26 cellular contexts compared by ENCODE assay signal in genomic region chr21:39850333-39850732, GRCh38. TPM values are rescaled to one million over a fixed set of nuclear protein-coding genes. Genes with fewer than 3 reads are reported as not detected.
A peak's percentile ranks its signal among the peaks of the same experiment; 100 is the strongest.
DNase-seq lines count a peak whose midpoint lies in the region; ATAC-seq, FAIRE-seq and TF ChIP-seq lines count a peak whose summit lies in the region.
"Had no signal": no experiment of that assay in that cellular context is flagged by ENCODE, and none has a peak within 500 bp of the region (broad histone marks: within the 10 kb centered on the region; RNA-seq: fewer than 3 reads in every experiment).

No MANE protein-coding gene starts in this region.

- H3K4me2 ChIP-seq in IMR-90 (ENCODE audit: low read depth, low read length) (no peak overlapping the region), H1 (ENCODE audit: insufficient read depth in 1 of 2, low read depth in 2 of 2, low read length in 2 of 2) (no peak overlapping the region)
- H3K4me2 ChIP-seq: BLaER1 had no signal

- POLR2A ChIA-PET in IMR-90 (lab: Charles Lee; ENCODE audit: unreplicated experiment) (no interaction called here), H1 (lab: Charles Lee; ENCODE audit: partially characterized antibody) (no interaction called here)

- H2BK15ac ChIP-seq in IMR-90 (ENCODE audit: low read depth, low read length) (no peak overlapping the region), H1 (ENCODE audit: low read length) (no peak overlapping the region)

- TF ChIP-seq CTCF in IMR-90 (conservative IDR thresholded peaks at IDR 0.05; ENCODE audit: low read depth, low read length), result no peak
- TF ChIP-seq CTCF in H1 (IDR thresholded peaks at IDR 0.05; ENCODE audit: control extremely low read depth in 1 of 3, insufficient read depth in 1 of 3, low read depth in 1 of 3, low read length in 3 of 3), result no peak
- no peak for TF ChIP-seq CTCF in mucosa of descending colon (IDR thresholded peaks at IDR 0.05)

- no peak overlapping the region for H3K9ac ChIP-seq in IMR-90 (ENCODE audit: low read depth, low read length)
- H3K9ac ChIP-seq in H1 (replicated peaks in 1 of 4; ENCODE audit: extremely low read depth in 1 of 4, low read depth in 3 of 4, low read length in 3 of 4), result no peak overlapping the region
- H3K9ac ChIP-seq: BLaER1 had no signal

- H3K36me3 ChIP-seq in IMR-90 (ENCODE audit: control insufficient read depth, insufficient read depth, low read length) (no peaks in the 10 kb centered on the region), H1 (ENCODE audit: control insufficient read depth in 2 of 4, insufficient read depth in 4 of 4, low read length in 3 of 4) (no peaks in the 10 kb centered on the region; a peak in 1 of 8 replicates), mucosa of descending colon (ENCODE audit: low read depth) (no peaks in the 10 kb centered on the region)
- H3K36me3 ChIP-seq: BLaER1 had no signal

- H4K5ac ChIP-seq in IMR-90 (ENCODE audit: low read depth, low read length) (no peak overlapping the region), H1 (ENCODE audit: insufficient read length, low read depth, low read length) (no peak overlapping the region)

- H3K4me1 ChIP-seq in IMR-90 (ENCODE audit: control insufficient read depth, insufficient read depth, low read length), result no peaks in the 10 kb centered on the region
- 0 out of 7 replicates have a peak, but pooled peaks cover 0 to 4% (median 0%) of the 10 kb centered on the region in 4 experiments for H3K4me1 ChIP-seq in H1 (replicated peaks in 1 of 4; ENCODE audit: control insufficient read depth in 3 of 4, insufficient read depth in 4 of 4, low read length in 3 of 4)
- no peaks in the 10 kb centered on the region for H3K4me1 ChIP-seq in mucosa of descending colon (ENCODE audit: low read depth)
- H3K4me1 ChIP-seq: BLaER1 had no signal

- H3K27ac ChIP-seq in IMR-90 (ENCODE audit: insufficient read depth, low read length), result no peak overlapping the region
- H3K27ac ChIP-seq in H1 (ENCODE audit: low read depth, low read length), result no peak overlapping the region
- H3K27ac ChIP-seq: BLaER1 had no signal

- H3K23me2 ChIP-seq in H1 (ENCODE audit: low read depth, low read length), result peaks cover 2% of the 10 kb centered on the region; the same call in 1 of the 2 replicates

- dilution Hi-C loops in IMR-90 (cut with HindIII; ENCODE audit: low sequenced_read_pairs, unreplicated experiment), result no loop called here

- H2BK12ac ChIP-seq in H1 (ENCODE audit: low read depth, low read length), result no peak overlapping the region

- WGBS in IMR-90 (ENCODE audit: extremely low coverage in 2 of 2, insufficient read length in 1 of 2), 2 experiments, result no CpG with 5 or more reads among the region's 2 CpGs
- WGBS in H1 (ENCODE audit: extremely low coverage in 1 of 2, insufficient coverage in 1 of 2, insufficient read length in 1 of 2, insufficient replicate concordance in 2 of 2, low coverage in 1 of 2, low lambda C conversion rate in 2 of 2, missing lambda C conversion rate in 1 of 2), 2 experiments, result 74% methylated on average over 2 of the region's 2 CpGs; no CpG with 5 or more reads in 1 of the 2 experiments

- TF ChIP-seq RAD21 in IMR-90 (IDR thresholded peaks at IDR 0.05; ENCODE audit: low read length), result no peak
- no peak for TF ChIP-seq RAD21 in H1 (IDR thresholded peaks at IDR 0.05 in 1 of 2, conservative IDR thresholded peaks at IDR 0.05 in 1 of 2; ENCODE audit: low read depth in 2 of 2, low read length in 2 of 2)

- no peak for FAIRE-seq in H1 (lab: Jason Lieb, UNC)
- FAIRE-seq: A204.1, HepG2 had no signal

- H3K4me3 ChIP-seq in IMR-90 (ENCODE audit: insufficient read depth, low read depth, low read length) (no peak overlapping the region), H1 (ENCODE audit: extremely low read depth in 1 of 4, insufficient read depth in 2 of 4, low read depth in 3 of 4, low read length in 4 of 4) (no peak overlapping the region), mucosa of descending colon (no peak overlapping the region)
- H3K4me3 ChIP-seq: BLaER1 had no signal

- H3K56ac ChIP-seq in IMR-90 (ENCODE audit: extremely low read depth, insufficient read depth, low read length) (no peak overlapping the region), H1 (replicated peaks; ENCODE audit: insufficient read length, low read depth, low read length) (no peak overlapping the region)

- no peaks in the 10 kb centered on the region for H3K79me2 ChIP-seq in H1 (ENCODE audit: control insufficient read depth in 1 of 2, insufficient read depth in 2 of 2, low read length in 2 of 2)

- H3K9me3 ChIP-seq in IMR-90 (ENCODE audit: control insufficient read depth, insufficient read depth, low read length) (peaks cover 43% of the 10 kb centered on the region), H1 (ENCODE audit: insufficient read depth in 2 of 2, low read depth in 1 of 2, low read length in 1 of 2) (no peaks in the 10 kb centered on the region; a peak in 1 of 4 replicates), mucosa of descending colon (no peaks in the 10 kb centered on the region)
- H3K9me3 ChIP-seq: BLaER1 had no signal

- no peaks in the 10 kb centered on the region for H4K20me1 ChIP-seq in IMR-90 (ENCODE audit: insufficient read depth, low read length)
- no peaks in the 10 kb centered on the region for H4K20me1 ChIP-seq in H1 (replicated peaks in 1 of 2; ENCODE audit: control insufficient read depth in 1 of 2, insufficient read depth in 2 of 2, low read length in 2 of 2)
- H4K20me1 ChIP-seq: BLaER1 had no signal

- BruUV-seq in IMR-90 (replicated peaks; lab: Mats Ljungman, UMichigan), result no TSS peak

- H3K14ac ChIP-seq in IMR-90 (replicated peaks; ENCODE audit: low read depth, low read length), result no peak overlapping the region
- H3K14ac ChIP-seq in H1 (ENCODE audit: insufficient read length), result no peak overlapping the region

- H2BK120ac ChIP-seq in IMR-90 (ENCODE audit: low read depth, low read length) (no peak overlapping the region), H1 (replicated peaks; ENCODE audit: low read depth, low read length) (no peak overlapping the region)

- in situ Hi-C loops in IMR-90 (cut with MboI; ENCODE audit: low sequenced_read_pairs), result no loop called here

- DNase-seq in NCI-H345 (lab: John Stamatoyannopoulos, UW) (peak; percentile 26), NCI-H345 treated with DMSO at 0.1 percent for 48 hours (lab: John Stamatoyannopoulos, UW; ENCODE audit: unreplicated experiment) (no peak), IMR-90 (no peak), H1 (ENCODE audit: low read depth in 1 of 2, low spot score in 2 of 2) (no peak), HuH-7 (ENCODE audit: low spot score) (no peak), mucosa of descending colon (no peak)
- DNase-seq: CD4-positive, CD25-positive, alpha-beta regulatory T cell; COR-L47; KBM-7; NCI-H1105 treated with DMSO at 0.1 percent for 48 hours; NCI-H1694; NCI-H2081 treated with DMSO at 0.1 percent for 48 hours; NCI-H2171; NCI-H226; NCI-H524; NCI-H82; SHP77; T-helper 1 cell had no signal

- CTCF ChIA-PET in IMR-90 (lab: Yijun Ruan, JAX), result no interaction called here
- CTCF ChIA-PET in H1 (lab: Charles Lee; ENCODE audit: partially characterized antibody), result interaction anchor here (0.6 to 3.2 kb wide), 4 partner anchors 17 to 1220 kb away, joined by 3 to 26 read pairs (median 8); partner anchors contain the start of gene PCP4

- H2AK5ac ChIP-seq in IMR-90 (ENCODE audit: low read depth, low read length) (no peak overlapping the region), H1 (ENCODE audit: low read depth, low read length) (no peak overlapping the region)

- ATAC-seq in IMR-90 (ENCODE audit: low read depth) (no peak), mucosa of descending colon (no peak), HG03097 (IDR thresholded peaks at IDR 0.05; ENCODE audit: low FRiP score, unreplicated experiment) (no peak)
- ATAC-seq: HepG2 had no signal

- H3K23ac ChIP-seq in IMR-90 (ENCODE audit: low read depth, low read length) (no peak overlapping the region), H1 (ENCODE audit: insufficient read length) (no peak overlapping the region)

- no peaks in the 10 kb centered on the region for H3K79me1 ChIP-seq in IMR-90 (ENCODE audit: low read depth in 1 of 2, low read length in 2 of 2)
- H3K79me1 ChIP-seq in H1 (ENCODE audit: low read depth, low read length), result no peaks in the 10 kb centered on the region

- intact Hi-C loops in IMR-90 (cut with micrococcal nuclease), result no loop called here
- intact Hi-C loops in mucosa of descending colon (cut with DNase I, micrococcal nuclease), result no loop called here

- no peak for TF ChIP-seq EP300 in H1 (IDR thresholded peaks at IDR 0.05; ENCODE audit: borderline replicate concordance in 1 of 2, low read depth in 2 of 2, low read length in 2 of 2)

- H3K4ac ChIP-seq in IMR-90 (ENCODE audit: low read depth, low read length) (no peak overlapping the region), H1 (replicated peaks; ENCODE audit: insufficient read length, low read depth, low read length) (no peak overlapping the region)

- H2BK20ac ChIP-seq in IMR-90 (ENCODE audit: low read depth, low read length), result no peak overlapping the region
- no peak overlapping the region for H2BK20ac ChIP-seq in H1 (ENCODE audit: low read length)

- no peak overlapping the region for H2AK9ac ChIP-seq in IMR-90 (replicated peaks; ENCODE audit: low read depth, low read length, poor library complexity)

- no peak overlapping the region for H2BK5ac ChIP-seq in IMR-90 (ENCODE audit: low read depth, low read length, poor library complexity, severe bottlenecking)
- H2BK5ac ChIP-seq in H1 (ENCODE audit: low read depth, low read length), result 0 out of 2 replicates have a peak overlapping the region, but pooled peaks have one; percentile 50

- H3K18ac ChIP-seq in IMR-90 (ENCODE audit: low read depth, low read length) (no peak overlapping the region), H1 (ENCODE audit: extremely low read depth, low read length) (no peak overlapping the region; the same call in 1 of the 2 replicates)

- no peaks in the 10 kb centered on the region for H3K9me1 ChIP-seq in IMR-90 (ENCODE audit: insufficient read depth, low read length)

- H4K8ac ChIP-seq in IMR-90 (ENCODE audit: low read depth in 2 of 2, low read length in 2 of 2) (no peak overlapping the region), H1 (ENCODE audit: extremely low read depth, insufficient read depth, low read length) (0 out of 2 replicates have a peak overlapping the region, but pooled peaks have one; percentile 7)

- H2AFZ ChIP-seq in IMR-90 (replicated peaks; ENCODE audit: low read length, poor library complexity) (peak overlapping the region; percentile 24), H1 (ENCODE audit: low read length) (no peak overlapping the region)

- no peaks in the 10 kb centered on the region for H3K27me3 ChIP-seq in IMR-90 (ENCODE audit: control insufficient read depth, insufficient read depth, low read length)
- H3K27me3 ChIP-seq in H1 (replicated peaks in 1 of 4; ENCODE audit: control insufficient read depth in 3 of 4, extremely low read depth in 1 of 4, insufficient read depth in 3 of 4, low read length in 3 of 4), result no peaks in the 10 kb centered on the region
- H3K27me3 ChIP-seq: BLaER1 had no signal

- no peak overlapping the region for H4K91ac ChIP-seq in IMR-90 (ENCODE audit: insufficient read depth, low read depth, low read length)
- H4K91ac ChIP-seq in H1 (replicated peaks; ENCODE audit: insufficient read length, low read length), result no peak overlapping the region

- no peak for TF ChIP-seq POLR2A in IMR-90 (IDR thresholded peaks at IDR 0.05; ENCODE audit: low read depth, low read length)
- TF ChIP-seq POLR2A in H1 (IDR thresholded peaks at IDR 0.05; ENCODE audit: control extremely low read depth in 1 of 2, low read depth in 2 of 2, low read length in 2 of 2), result no peak

RNA-seq across cellular contexts. Expression of gene PCP4, which starts 16.9 kb away (rescaled TPM):
- total RNA-seq in IMR-90 (2012; rRNA removed), result not detected in 2 replicates
- polyA plus RNA-seq in IMR-90 (2012; rRNA removed), result not detected in 2 replicates
- not detected in 2 replicates for polyA plus RNA-seq in IMR-90 (2012; cell fraction: cytosol; rRNA removed)
- polyA plus RNA-seq in IMR-90 (2012; cell fraction: nucleus; rRNA removed; ENCODE audit: low replicate concordance), result not detected in 2 replicates
- 1.8 and 2.3 TPM in 2 replicates for total RNA-seq in H1 (2021; fragmentation: NEBNext Ultra II Directional; extraction: Animal tissue kit (Norgen Biotek cat#: 25700))
- 1.5 and 2.4 TPM in 2 replicates for polyA plus RNA-seq in H1 (2011; rRNA removed)
- 3.3 TPM for polyA plus RNA-seq in H1 (2011; cell fraction: cytosol; rRNA removed)
- polyA plus RNA-seq in H1 (2011; cell fraction: nucleus; rRNA removed), result 1.2 TPM
- polyA plus RNA-seq in H1 (2012, experiment 1 of 2), result 2.0 to 5.8 TPM (median 3.1 TPM) in 4 replicates
- polyA plus RNA-seq in H1 (2012, experiment 2 of 2), result 1.0 TPM
- polyA plus RNA-seq in H1 (2013, experiment 1 of 2), result 4.1 TPM
- 4.2 TPM for polyA plus RNA-seq in H1 (2013, experiment 2 of 2)
- polyA minus RNA-seq in H1 (2011; rRNA and poly(A)+ RNA removed), result 0.39 and 0.44 TPM in 2 replicates
- not detected for polyA minus RNA-seq in H1 (2011; cell fraction: cytosol; rRNA and poly(A)+ RNA removed)
- polyA minus RNA-seq in H1 (2011; cell fraction: nucleus; rRNA and poly(A)+ RNA removed), result 1.9 TPM
- total RNA-seq in mucosa of descending colon, result 10 to 100 TPM in 1 of 3 donors, 1 to 10 TPM in 2; 1.4 to 23.6 (median 3.9) TPM
- total RNA-seq: CD4-positive, CD25-positive, alpha-beta regulatory T cell; HepG2; HT1080; LHCN-M2; MCF 10A had no signal
- polyA plus RNA-seq: AG04450; CD4-positive, CD25-positive, alpha-beta regulatory T cell; HepG2 had no signal
